In genomic region chr13:44918323-44919102, GRCh38 we compare ENCODE assay signal across 8 cellular contexts.
DNase-seq lines count a peak whose midpoint lies in the region; ATAC-seq and TF ChIP-seq lines count a peak whose summit lies in the region.

No MANE protein-coding gene starts in this region.

- H3K4me3 ChIP-seq in cardiac fibroblast (replicated peaks in 1 of 2; ENCODE audit: low read depth in 2 of 2, low read length in 2 of 2), result peak overlapping the region; percentile 37 to 47

- TF ChIP-seq CTCF in VCaP (conservative IDR thresholded peaks at IDR 0.05) (peak; percentile 84), cardiac fibroblast (IDR thresholded peaks at IDR 0.05; ENCODE audit: low read depth, low read length) (peak; percentile 77)

- peak; percentile 58 for DNase-seq in NCI-H2171 (lab: John Stamatoyannopoulos, UW)
- DNase-seq in NCI-H2171 treated with DMSO at 0.1 percent for 48 hours (lab: John Stamatoyannopoulos, UW), result no peak
- DNase-seq in NCI-H1694 treated with DMSO at 0.1 percent for 48 hours (lab: John Stamatoyannopoulos, UW), result peak; percentile 89
- peak; percentile 95 to 98 for DNase-seq in cardiac fibroblast (ENCODE audit: low read depth in 2 of 2)
- peak; percentile 94 for DNase-seq in iris pigment epithelial cell (ENCODE audit: low read depth)
- DNase-seq in stimulated activated CD4-positive, alpha-beta T cell treated with anti-CD3 and anti-CD28 coated beads, Interleukin-12 subunit alpha, Interleukin-12 subunit beta, amount 100 ng/mL, for 48 hours (ENCODE audit: low read depth in 2 of 3, low spot score in 1 of 3), result peak; percentile 68 to 73 (median 73)

- ATAC-seq in HG02852 (IDR thresholded peaks at IDR 0.05; ENCODE audit: unreplicated experiment), result peak; percentile 88

- peak overlapping the region; percentile 92 for H3K27ac ChIP-seq in VCaP
